In the genomic region with DNA sequence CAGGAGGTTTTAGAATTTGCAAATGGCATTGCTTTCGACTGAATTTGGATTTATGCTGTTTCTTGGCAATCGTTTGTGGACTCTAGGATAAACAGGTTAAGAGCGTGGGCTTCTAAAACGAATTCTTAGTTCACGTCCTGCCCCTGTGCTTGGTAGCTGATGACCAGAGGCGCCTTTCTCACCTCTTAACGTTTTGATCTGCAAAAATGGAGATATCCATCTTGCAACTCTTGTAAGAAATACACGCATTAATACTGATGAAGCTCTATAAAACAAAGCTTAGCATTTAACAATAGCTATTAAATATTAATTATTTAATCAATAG, we compare ENCODE assay signal across 7 cellular contexts. TPM values are rescaled to one million over a fixed set of nuclear protein-coding genes. Genes with fewer than 3 reads are reported as not detected.
A peak's percentile ranks its signal among the peaks of the same experiment; 100 is the strongest.
DNase-seq lines count a peak whose midpoint lies in the region; ATAC-seq and TF ChIP-seq lines count a peak whose summit lies in the region.

No MANE protein-coding gene starts in this region.

- H3K4me1 ChIP-seq in right cardiac atrium (ENCODE audit: control insufficient read depth, insufficient read depth, low read length) (peaks cover 2% of the 10 kb centered on the region), spleen (peaks cover 10 to 68% (median 44%) of the 10 kb centered on the region in 6 donors)

- intact Hi-C loops in right cardiac atrium (cut with DNase I) (loop anchor here in 1 of 4 donors (10.0 kb wide), 1 partner anchor 53 kb away; no protein-coding TSS in a partner anchor), spleen (cut with DNase I; ENCODE audit: low total_unique reads) (no loop called here)

- no peaks in the 10 kb centered on the region for H3K36me3 ChIP-seq in spleen

- no peak for TF ChIP-seq POLR2A in spleen (IDR thresholded peaks at IDR 0.05)

- H3K9me3 ChIP-seq in right cardiac atrium (ENCODE audit: control insufficient read depth, low read length) (no peaks in the 10 kb centered on the region), spleen (no peaks in the 10 kb centered on the region)

- DNase-seq in HFF-Myc (ENCODE audit: extremely low read depth, low read depth): no peak
- DNase-seq in right cardiac atrium: no peak
- DNase-seq in spleen: no peak
- DNase-seq in SKM-1 (lab: John Stamatoyannopoulos, UW; ENCODE audit: unreplicated experiment): no peak
- DNase-seq in ureter (ENCODE audit: low spot score): no peak
- DNase-seq in central memory CD4-positive, alpha-beta T cell: no peak

- WGBS in right cardiac atrium: 30% methylated on average over 8 of the region's 8 CpGs
- WGBS in spleen, 5 donors: 40 to 54% (median 41%) methylated on average over 8 of the region's 8 CpGs

- H3K4me3 ChIP-seq in HFF-Myc (replicated peaks; ENCODE audit: low read depth, low read length) (peak overlapping the region; percentile 64), WI38 (ENCODE audit: low read depth, low read length) (peak overlapping the region; percentile 89), right cardiac atrium (ENCODE audit: low read length) (peak overlapping the region; percentile 91), spleen (peak overlapping the region; percentile 92 to 99 (median 97))

- ATAC-seq in right cardiac atrium: no peak

- peak overlapping the region; percentile 97 for H3K27ac ChIP-seq in right cardiac atrium (ENCODE audit: low read length)
- H3K27ac ChIP-seq in spleen: peak overlapping the region in 5 of 8 donors; percentile 86 to 94 (median 93)

- TF ChIP-seq CTCF in HFF-Myc (IDR thresholded peaks at IDR 0.05; ENCODE audit: low read depth, low read length, missing control alignments): no peak
- TF ChIP-seq CTCF in WI38 (IDR thresholded peaks at IDR 0.05; ENCODE audit: low read depth, low read length): no peak
- no peak for TF ChIP-seq CTCF in spleen (IDR thresholded peaks at IDR 0.05 in 8 of 11, conservative IDR thresholded peaks at IDR 0.05 in 3 of 11)

- H3K27me3 ChIP-seq in right cardiac atrium (ENCODE audit: control insufficient read depth, insufficient read depth) (no peaks in the 10 kb centered on the region), spleen (replicated peaks in 1 of 7) (no peaks in the 10 kb centered on the region)

RNA-seq across cellular contexts. Expression of a gene that starts 0.6 kb away (rescaled TPM):
- total RNA-seq in right cardiac atrium (10 to 100 TPM; 48.3 to 53.5 (median 50.6) TPM), spleen (10 to 100 TPM in 5 of 7 donors, 1 to 10 TPM in 2; 7.1 to 17.6 (median 11.1) TPM), ureter (18.8 TPM)
- polyA plus RNA-seq in right cardiac atrium (8.1 TPM), spleen (1 to 10 TPM in 2 of 3 donors, under 1 TPM in 1; 0.78 to 2.0 (median 1.9) TPM)
